Comparison of ENCODE assay signal across 15 cellular contexts in the genomic region with DNA sequence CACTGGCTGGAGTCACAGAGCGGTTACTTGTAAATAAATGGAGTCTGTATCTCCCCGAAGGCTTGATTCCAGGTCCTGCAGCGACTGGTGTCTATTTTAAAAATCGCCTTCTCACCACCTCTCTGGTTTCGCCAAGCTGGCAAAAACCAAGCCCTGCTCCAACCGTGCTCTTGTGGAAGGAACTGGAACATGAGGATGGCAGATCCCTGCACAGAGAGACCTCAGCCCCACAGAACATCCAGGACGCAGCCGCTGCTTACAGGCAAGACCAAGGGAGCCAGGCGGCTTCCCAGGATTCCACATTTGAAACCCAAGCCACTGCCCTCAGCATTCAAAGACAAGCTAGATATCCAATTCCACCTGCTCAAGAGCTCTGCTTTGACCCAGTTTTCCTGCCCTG. TPM values are rescaled to one million over a fixed set of nuclear protein-coding genes. Genes with fewer than 3 reads are reported as not detected.
DNase-seq lines count a peak whose midpoint lies in the region; ATAC-seq and TF ChIP-seq lines count a peak whose summit lies in the region.
"Had no signal": no experiment of that assay in that cellular context is flagged by ENCODE, and none has a peak within 500 bp of the region (broad histone marks: within the 10 kb centered on the region; RNA-seq: fewer than 3 reads in every experiment).

No MANE protein-coding gene starts in this region.

- no peaks in the 10 kb centered on the region for H3K27me3 Mint-ChIP-seq in T-helper 1 cell treated with Interleukin-12 subunit alpha and Interleukin-12 subunit beta and Interleukin-4 antibody, amounts not matched to agents 30 μg/mL and 1 μg/mL, for 36 hours (ENCODE audit: low read depth)
- no peaks in the 10 kb centered on the region for H3K27me3 Mint-ChIP-seq in T-cell
- H3K27me3 Mint-ChIP-seq in progenitor cell of endocrine pancreas = no peaks in the 10 kb centered on the region

- TF ChIP-seq CTCF in progenitor cell of endocrine pancreas (IDR thresholded peaks at IDR 0.05; ENCODE audit: unreplicated experiment) = no peak
- TF ChIP-seq CTCF in prostate gland (IDR thresholded peaks at IDR 0.05) = no peak

- peaks cover 43% of the 10 kb centered on the region for H3K36me3 Mint-ChIP-seq in T-helper 1 cell treated with Interleukin-12 subunit alpha and Interleukin-12 subunit beta and Interleukin-4 antibody, amounts not matched to agents 30 μg/mL and 1 μg/mL, for 36 hours (ENCODE audit: low read depth)
- H3K36me3 Mint-ChIP-seq in T-cell (peaks cover 40% of the 10 kb centered on the region), progenitor cell of endocrine pancreas (ENCODE audit: insufficient read depth) (peaks cover 7% of the 10 kb centered on the region)

- intact Hi-C loops in prostate gland (cut with DNase I) = no loop called here

- 79% methylated on average over 9 of the region's 9 CpGs for WGBS in prostate gland

- H3K4me1 Mint-ChIP-seq in T-helper 1 cell treated with Interleukin-12 subunit alpha and Interleukin-12 subunit beta and Interleukin-4 antibody, amounts not matched to agents 30 μg/mL and 1 μg/mL, for 36 hours (ENCODE audit: low read depth) = peaks cover 80% of the 10 kb centered on the region
- H3K4me1 Mint-ChIP-seq in T-cell (peaks cover 91 to 94% (median 92%) of the 10 kb centered on the region in 3 donors), progenitor cell of endocrine pancreas (ENCODE audit: low read depth) (peaks cover 7% of the 10 kb centered on the region)

- H3K27ac Mint-ChIP-seq in T-helper 1 cell treated with Interleukin-12 subunit alpha and Interleukin-12 subunit beta and Interleukin-4 antibody, amounts not matched to agents 30 μg/mL and 1 μg/mL, for 36 hours = peak overlapping the region; percentile 91
- H3K27ac Mint-ChIP-seq in T-cell (peak overlapping the region; percentile 95 to 99), progenitor cell of endocrine pancreas (peak overlapping the region; percentile 75)

- H3K27ac ChIP-seq in cingulate gyrus (ENCODE audit: low read depth, low read length) (peak overlapping the region; percentile 88), prostate gland (no peak overlapping the region)
- H3K27ac ChIP-seq: esophagus squamous epithelium had no signal

- DNase-seq in T-helper 1 cell (no peak), T-cell (peak in 1 of 34 experiments; percentile 11), progenitor cell of endocrine pancreas (ENCODE audit: low spot score, unreplicated experiment) (no peak), prostate gland (ENCODE audit: low spot score) (no peak)
- DNase-seq: activated CD4-positive, alpha-beta T cell treated with anti-CD3 and anti-CD28 coated beads, Interleukin-2, amount 50 U/mL, for 1 hour; DMS53; esophagus squamous epithelium; NCI-H446 treated with DMSO at 0.1 percent for 48 hours; SHP77 treated with DMSO at 0.1 percent for 48 hours; stimulated activated CD4-positive, alpha-beta T cell treated with anti-CD3 and anti-CD28 coated beads, Interleukin-2, amount 100 ng/mL, for 24 hours had no signal

- no peaks in the 10 kb centered on the region for H3K27me3 ChIP-seq in prostate gland (replicated peaks; ENCODE audit: insufficient read depth)
- H3K27me3 ChIP-seq: esophagus squamous epithelium had no signal

- ATAC-seq in T-cell (replicated peaks in 1 of 4) (no peak), esophagus mucosa (no peak), HG03432 (IDR thresholded peaks at IDR 0.05; ENCODE audit: unreplicated experiment) (no peak)

- POLR2A ChIA-PET in T-cell (lab: Charles Lee) = no interaction called here

- H3K4me3 Mint-ChIP-seq in T-helper 1 cell treated with Interleukin-12 subunit alpha and Interleukin-12 subunit beta and Interleukin-4 antibody, amounts not matched to agents 30 μg/mL and 1 μg/mL, for 36 hours = peak overlapping the region; percentile 80
- H3K4me3 Mint-ChIP-seq in T-cell (peak overlapping the region; percentile 81 to 96 (median 94)), progenitor cell of endocrine pancreas (ENCODE audit: low read depth) (no peak overlapping the region)
- H3K4me3 Mint-ChIP-seq: neural crest cell had no signal

- no peaks in the 10 kb centered on the region for H3K36me3 ChIP-seq in prostate gland

- H3K9me3 ChIP-seq in prostate gland = no peaks in the 10 kb centered on the region

- H3K4me3 ChIP-seq in prostate gland = no peak overlapping the region
- H3K4me3 ChIP-seq: esophagus squamous epithelium had no signal

- H3K9me3 Mint-ChIP-seq in T-helper 1 cell treated with Interleukin-12 subunit alpha and Interleukin-12 subunit beta and Interleukin-4 antibody, amounts not matched to agents 30 μg/mL and 1 μg/mL, for 36 hours = peaks cover 8% of the 10 kb centered on the region
- H3K9me3 Mint-ChIP-seq in T-cell = peaks cover 0 to 5% (median 4%) of the 10 kb centered on the region in 3 donors
- H3K9me3 Mint-ChIP-seq in progenitor cell of endocrine pancreas (ENCODE audit: low read depth) = peaks cover 2% of the 10 kb centered on the region
- H3K9me3 Mint-ChIP-seq: neural crest cell had no signal

- no peak for TF ChIP-seq POLR2A in prostate gland (IDR thresholded peaks at IDR 0.05)

- CTCF ChIA-PET in T-cell (lab: Charles Lee) = interaction anchor here (1.1 to 2.0 kb wide), 2 partner anchors 9 to 66 kb away, joined by 3 to 6 read pairs; no protein-coding TSS in a partner anchor

- peaks cover 4% of the 10 kb centered on the region for H3K4me1 ChIP-seq in prostate gland (replicated peaks)

RNA-seq across cellular contexts. Expression of a gene that starts 15.0 kb away (rescaled TPM):
- total RNA-seq in T-cell = 100 to 1,000 TPM; 347 to 585 (median 434) TPM
- 63.1 and 65.3 TPM in 2 replicates for total RNA-seq in progenitor cell of endocrine pancreas
- 30.4 TPM for total RNA-seq in esophagus mucosa
- 10 to 100 TPM; 17.1 to 52.7 TPM for total RNA-seq in prostate gland
